ENCODE assay signal across 8 cellular contexts in the genomic region with DNA sequence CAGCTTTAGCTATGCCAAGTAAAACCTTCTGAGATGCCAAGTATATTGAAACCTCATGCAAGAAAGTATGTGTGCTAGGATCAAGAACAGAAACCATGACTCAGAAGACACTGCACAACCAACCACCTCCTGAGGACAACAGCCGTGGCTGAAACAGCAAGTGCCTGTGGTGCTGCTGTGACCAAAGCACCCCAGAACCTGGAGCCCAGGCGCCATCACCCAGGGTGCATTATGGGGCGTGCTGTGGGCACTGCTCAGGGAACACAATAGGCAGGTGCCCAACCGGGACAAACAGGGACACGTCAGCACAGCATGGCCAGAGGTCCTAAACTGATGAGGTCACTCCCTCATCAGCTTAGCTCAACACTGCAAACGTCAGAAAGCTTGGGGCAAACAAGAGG.
DNase-seq lines count a peak whose midpoint lies in the region; ATAC-seq lines count a peak whose summit lies in the region.

No MANE protein-coding gene starts in this region.

- no peak for DNase-seq in activated CD4-positive, CD25-positive, alpha-beta regulatory T cell (lab: John Stamatoyannopoulos, UW)
- DNase-seq in activated T-helper 1 cell treated with anti-CD3 and anti-CD28 coated beads, Interleukin-12 subunit alpha, Interleukin-12 subunit beta, Interleukin-2, Interleukin-4 antibody, amounts not matched to agents 30 ng/mL and 10 ng/mL and 1 ng/mL, durations not matched to agents 14 hours and 24 hours and 36 hours (ENCODE audit: low spot score), result peak; percentile 59
- peak; percentile 63 to 66 for DNase-seq in stimulated activated CD4-positive, alpha-beta T cell treated with anti-CD3 and anti-CD28 coated beads, Interleukin-15, amount 100 ng/mL, for 48 hours (ENCODE audit: low read depth in 2 of 2)
- DNase-seq in NCI-H2107 treated with DMSO at 0.1 percent for 48 hours (lab: John Stamatoyannopoulos, UW; ENCODE audit: unreplicated experiment), result no peak
- DNase-seq in COLO668 (lab: John Stamatoyannopoulos, UW; ENCODE audit: unreplicated experiment), result no peak
- DNase-seq in NCI-H1694 treated with DMSO at 0.1 percent for 48 hours (lab: John Stamatoyannopoulos, UW), result no peak

- H3K4me3 Mint-ChIP-seq in activated T-helper 1 cell treated with anti-CD3 and anti-CD28 coated beads, Interleukin-12 subunit alpha, Interleukin-12 subunit beta, Interleukin-2, Interleukin-4 antibody, amounts not matched to agents 30 ng/mL and 10 ng/mL and 1 ng/mL, durations not matched to agents 14 hours and 24 hours and 36 hours, result peak overlapping the region; percentile 36

- peak; percentile 89 to 95 for ATAC-seq in activated CD4-positive, CD25-positive, alpha-beta regulatory T cell treated with anti-CD3 and anti-CD28 coated beads, Interleukin-2, amount 50 U/mL, for 24 hours
- ATAC-seq in HG03045 (IDR thresholded peaks at IDR 0.05; ENCODE audit: unreplicated experiment), result peak; percentile 100

- intact Hi-C loops in activated T-helper 1 cell treated with anti-CD3 and anti-CD28 coated beads, Interleukin-12 subunit alpha, Interleukin-12 subunit beta, Interleukin-2, Interleukin-4 antibody, amounts not matched to agents 30 ng/mL and 10 ng/mL and 1 ng/mL, durations not matched to agents 14 hours and 24 hours and 36 hours (cut with micrococcal nuclease), result loop anchor here (1.0 to 5.0 kb wide), 7 partner anchors 22 to 404 kb away; a partner anchor contains a TSS

- H3K27me3 Mint-ChIP-seq in activated T-helper 1 cell treated with anti-CD3 and anti-CD28 coated beads, Interleukin-12 subunit alpha, Interleukin-12 subunit beta, Interleukin-2, Interleukin-4 antibody, amounts not matched to agents 30 ng/mL and 10 ng/mL and 1 ng/mL, durations not matched to agents 14 hours and 24 hours and 36 hours (ENCODE audit: insufficient read depth), result no peaks in the 10 kb centered on the region

- peaks cover 21% of the 10 kb centered on the region for H3K4me1 Mint-ChIP-seq in activated T-helper 1 cell treated with anti-CD3 and anti-CD28 coated beads, Interleukin-12 subunit alpha, Interleukin-12 subunit beta, Interleukin-2, Interleukin-4 antibody, amounts not matched to agents 30 ng/mL and 10 ng/mL and 1 ng/mL, durations not matched to agents 14 hours and 24 hours and 36 hours (ENCODE audit: low read depth)

- peaks cover 39% of the 10 kb centered on the region for H3K36me3 Mint-ChIP-seq in activated T-helper 1 cell treated with anti-CD3 and anti-CD28 coated beads, Interleukin-12 subunit alpha, Interleukin-12 subunit beta, Interleukin-2, Interleukin-4 antibody, amounts not matched to agents 30 ng/mL and 10 ng/mL and 1 ng/mL, durations not matched to agents 14 hours and 24 hours and 36 hours (ENCODE audit: low read depth)

- H3K9me3 Mint-ChIP-seq in activated T-helper 1 cell treated with anti-CD3 and anti-CD28 coated beads, Interleukin-12 subunit alpha, Interleukin-12 subunit beta, Interleukin-2, Interleukin-4 antibody, amounts not matched to agents 30 ng/mL and 10 ng/mL and 1 ng/mL, durations not matched to agents 14 hours and 24 hours and 36 hours, result no peaks in the 10 kb centered on the region

- H3K27ac Mint-ChIP-seq in activated T-helper 1 cell treated with anti-CD3 and anti-CD28 coated beads, Interleukin-12 subunit alpha, Interleukin-12 subunit beta, Interleukin-2, Interleukin-4 antibody, amounts not matched to agents 30 ng/mL and 10 ng/mL and 1 ng/mL, durations not matched to agents 14 hours and 24 hours and 36 hours, result peak overlapping the region; percentile 13

Comparison
In these comparisons a context has a peak if more than half of its experiments do, and no peak if none do; other contexts are left out.
1. DNase-seq: peak in activated T-helper 1 cell treated with anti-CD3 and anti-CD28 coated beads, Interleukin-12 subunit alpha, Interleukin-12 subunit beta, Interleukin-2, Interleukin-4 antibody, amounts not matched to agents 30 ng/mL and 10 ng/mL and 1 ng/mL, durations not matched to agents 14 hours and 24 hours and 36 hours (single experiment) and stimulated activated CD4-positive, alpha-beta T cell treated with anti-CD3 and anti-CD28 coated beads, Interleukin-15, amount 100 ng/mL, for 48 hours (2 of 2); none in activated CD4-positive, CD25-positive, alpha-beta regulatory T cell (0 of 4), NCI-H2107 treated with DMSO at 0.1 percent for 48 hours (single experiment), COLO668 (single experiment) and NCI-H1694 treated with DMSO at 0.1 percent for 48 hours (single experiment).